Comparison of ENCODE assay signal across 15 cellular contexts in genomic region chr15:54810496-54810895, GRCh38.
"Had no signal": no experiment of that assay in that cellular context is flagged by ENCODE, and none has a peak within 500 bp of the region (broad histone marks: within the 10 kb centered on the region; RNA-seq: fewer than 3 reads in every experiment).

No MANE protein-coding gene starts in this region.

- H3K36me3 ChIP-seq: MG63, SJSA1 had no signal

- H3K4me3 ChIP-seq: MG63, SJSA1, SK-N-MC had no signal

- H3K9me3 ChIP-seq: MG63, SJSA1 had no signal

- DNase-seq: MG63, NCI-H1092, NCI-H1105 treated with DMSO at 0.1 percent for 48 hours, NCI-H1436, NCI-H187, NCI-H2029, NCI-H2081 treated with DMSO at 0.1 percent for 48 hours, NCI-H2227 treated with DMSO at 0.1 percent for 48 hours, NCI-H510A, NCI-H526, Right ventricle myocardium superior, RPMI8226, SIG-M5 had no signal

- H3K27me3 ChIP-seq: MG63, SJSA1 had no signal

- H3K4me1 ChIP-seq: SJSA1 had no signal
